22 cellular contexts compared by ENCODE assay signal in the genomic region with DNA sequence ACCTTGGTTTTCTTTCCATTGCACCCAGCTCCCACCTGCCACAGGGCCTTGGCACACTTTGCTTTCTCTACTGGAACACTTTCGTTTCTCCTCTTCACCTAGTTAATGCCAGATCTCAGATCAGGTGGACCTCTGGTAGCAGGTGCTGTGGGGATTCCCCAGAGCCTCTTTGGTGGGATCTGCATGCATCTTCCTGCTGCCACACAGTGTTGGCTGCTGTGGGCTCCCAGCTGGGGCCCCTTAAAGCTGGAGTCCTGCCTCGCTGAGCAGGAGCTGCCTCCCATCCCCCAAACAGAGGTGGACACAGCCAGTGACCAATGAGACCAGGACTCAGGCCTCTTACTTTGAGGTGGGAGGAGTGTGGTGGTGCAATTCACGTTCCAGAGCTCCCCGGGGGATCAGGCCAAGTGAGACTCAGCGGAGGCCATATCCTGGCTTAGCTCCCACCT. TPM values are rescaled to one million over a fixed set of nuclear protein-coding genes. Genes with fewer than 3 reads are reported as not detected.
DNase-seq lines count a peak whose midpoint lies in the region; ATAC-seq lines count a peak whose summit lies in the region.
"Had no signal": no experiment of that assay in that cellular context is flagged by ENCODE, and none has a peak within 500 bp of the region (broad histone marks: within the 10 kb centered on the region; RNA-seq: fewer than 3 reads in every experiment).

No MANE protein-coding gene starts in this region.

- H3K4me1 Mint-ChIP-seq in dendritic cell treated with granulocyte-macrophage colony-stimulating factor and Interleukin-4, amounts not matched to agents 40 ng/mL and 50 ng/mL, for 4 days (ENCODE audit: low read depth): peaks cover 87% of the 10 kb centered on the region
- H3K4me1 Mint-ChIP-seq: activated CD4-positive, alpha-beta T cell treated with anti-CD3 and anti-CD28 coated beads for 36 hours had no signal

- peaks cover 7% of the 10 kb centered on the region for H3K9me3 Mint-ChIP-seq in dendritic cell treated with granulocyte-macrophage colony-stimulating factor and Interleukin-4, amounts not matched to agents 40 ng/mL and 50 ng/mL, for 4 days

- no peaks in the 10 kb centered on the region for H3K36me3 Mint-ChIP-seq in dendritic cell treated with granulocyte-macrophage colony-stimulating factor and Interleukin-4, amounts not matched to agents 40 ng/mL and 50 ng/mL, for 4 days (ENCODE audit: low read depth)

- peaks cover 3% of the 10 kb centered on the region for H3K27me3 Mint-ChIP-seq in dendritic cell treated with granulocyte-macrophage colony-stimulating factor and Interleukin-4, amounts not matched to agents 40 ng/mL and 50 ng/mL, for 4 days
- H3K27me3 Mint-ChIP-seq: activated CD4-positive, alpha-beta T cell treated with anti-CD3 and anti-CD28 coated beads for 36 hours had no signal

- intact Hi-C loops in Right ventricle myocardium inferior (cut with DNase I) (no loop called here), cardiac septum (cut with DNase I) (no loop called here)
- intact Hi-C loops in dendritic cell treated with granulocyte-macrophage colony-stimulating factor and Interleukin-4, amounts not matched to agents 40 ng/mL and 50 ng/mL, for 4 days (cut with micrococcal nuclease): no loop called here

- H3K4me3 Mint-ChIP-seq in dendritic cell treated with granulocyte-macrophage colony-stimulating factor and Interleukin-4, amounts not matched to agents 40 ng/mL and 50 ng/mL, for 4 days: no peak overlapping the region
- H3K4me3 Mint-ChIP-seq: activated CD4-positive, alpha-beta T cell treated with anti-CD3 and anti-CD28 coated beads for 36 hours had no signal

- no peak for ATAC-seq in Right ventricle myocardium inferior
- ATAC-seq: activated CD4-positive, alpha-beta T cell treated with anti-CD3 and anti-CD28 coated beads for 36 hours; gastroesophageal sphincter; stimulated activated naive CD8-positive, alpha-beta T cell treated with anti-CD3 and anti-CD28 coated beads, Interleukin-15, Interleukin-2, amounts not matched to agents 100 U/mL and 50 U/mL, for 24 hours had no signal

- H3K27ac Mint-ChIP-seq in dendritic cell treated with granulocyte-macrophage colony-stimulating factor and Interleukin-4, amounts not matched to agents 40 ng/mL and 50 ng/mL, for 4 days: peak overlapping the region; percentile 60
- H3K27ac Mint-ChIP-seq: activated CD4-positive, alpha-beta T cell treated with anti-CD3 and anti-CD28 coated beads for 36 hours had no signal

- DNase-seq in Right ventricle myocardium inferior (ENCODE audit: missing footprints): peak; percentile 45
- no peak for DNase-seq in cardiac septum (ENCODE audit: low spot score)
- peak; percentile 74 for DNase-seq in left kidney (ENCODE audit: low read depth, low spot score)
- no peak for DNase-seq in activated CD4-positive, alpha-beta T cell treated with anti-CD3 and anti-CD28 coated beads for 1 hour
- DNase-seq in NCI-H510A (lab: John Stamatoyannopoulos, UW): no peak
- no peak for DNase-seq in stimulated activated CD4-positive, alpha-beta T cell treated with anti-CD3 and anti-CD28 coated beads, Interleukin-4, amount 100 ng/mL, for 1 hour
- DNase-seq in D341Med (ENCODE audit: low spot score): no peak
- DNase-seq: 8988T; activated CD4-positive, alpha-beta T cell treated with anti-CD3 and anti-CD28 coated beads for 36 hours; activated naive CD4-positive, alpha-beta T cell treated with anti-CD3 and anti-CD28 coated beads, Interleukin-2, amount 50 U/mL, for 16 hours; effector CD8-positive, alpha-beta T cell; KBM-7; mesenchymal stem cell; NCI-H146; NCI-H748 treated with DMSO at 0.1 percent for 48 hours; OCI-M1; SHP77; spleen; stimulated activated CD4-positive, alpha-beta T cell treated with anti-CD3 and anti-CD28 coated beads, Interleukin-4, amount 100 ng/mL, for 4 hours; stimulated activated naive CD8-positive, alpha-beta T cell treated with anti-CD3 and anti-CD28 coated beads, Interleukin-15, Interleukin-2, amounts not matched to agents 100 U/mL and 50 U/mL, for 24 hours had no signal

RNA-seq across cellular contexts. Expression of gene CEBPB, which starts 28.4 kb away (rescaled TPM):
- total RNA-seq in Right ventricle myocardium inferior (62.4 TPM), cardiac septum (33.2 TPM)

Comparison
In these comparisons a context has a peak if more than half of its experiments do, and no peak if none do; other contexts are left out.
1. DNase-seq: peak in Right ventricle myocardium inferior (single experiment) and left kidney (single experiment); none in cardiac septum (single experiment), activated CD4-positive, alpha-beta T cell treated with anti-CD3 and anti-CD28 coated beads for 1 hour (single experiment), NCI-H510A (single experiment), stimulated activated CD4-positive, alpha-beta T cell treated with anti-CD3 and anti-CD28 coated beads, Interleukin-4, amount 100 ng/mL, for 1 hour (single experiment) and D341Med (single experiment).